Comparison of ENCODE assay signal across 28 cellular contexts in genomic region chr6:31630177-31630934, GRCh38. TPM values are rescaled to one million over a fixed set of nuclear protein-coding genes. Genes with fewer than 3 reads are reported as not detected.
DNase-seq lines count a peak whose midpoint lies in the region; ATAC-seq and TF ChIP-seq lines count a peak whose summit lies in the region.
"Had no signal": no experiment of that assay in that cellular context is flagged by ENCODE, and none has a peak within 500 bp of the region (broad histone marks: within the 10 kb centered on the region; RNA-seq: fewer than 3 reads in every experiment).

No MANE protein-coding gene starts in this region.

- peaks cover 6% of the 10 kb centered on the region for H3K4me1 Mint-ChIP-seq in activated naive CD8-positive, alpha-beta T cell treated with anti-CD3 and anti-CD28 coated beads for 36 hours
- peaks cover 3% of the 10 kb centered on the region for H3K4me1 Mint-ChIP-seq in activated naive CD8-positive, alpha-beta T cell treated with anti-CD3 and anti-CD28 coated beads, Interleukin-2, amount 50 U/mL, for 24 hours
- H3K4me1 Mint-ChIP-seq in stimulated activated memory B cell treated with anti-CD40 and anti-IgM and Interleukin-4, amounts not matched to agents 10 μg/mL and 1 μg/mL and 100 μg/mL, for 72 hours = peaks cover 6% of the 10 kb centered on the region
- H3K4me1 Mint-ChIP-seq: immature natural killer cell had no signal

- H3K36me3 Mint-ChIP-seq in activated naive CD8-positive, alpha-beta T cell treated with anti-CD3 and anti-CD28 coated beads for 36 hours = peaks cover 47% of the 10 kb centered on the region
- H3K36me3 Mint-ChIP-seq in activated naive CD8-positive, alpha-beta T cell treated with anti-CD3 and anti-CD28 coated beads, Interleukin-2, amount 50 U/mL, for 24 hours (ENCODE audit: low read depth) = peaks cover 68% of the 10 kb centered on the region
- H3K36me3 Mint-ChIP-seq in stimulated activated memory B cell treated with anti-CD40 and anti-IgM and Interleukin-4, amounts not matched to agents 10 μg/mL and 1 μg/mL and 100 μg/mL, for 72 hours = peaks cover 95% of the 10 kb centered on the region

- no peaks in the 10 kb centered on the region for H3K27me3 ChIP-seq in foreskin keratinocyte
- H3K27me3 ChIP-seq: esophagus squamous epithelium, gastrocnemius medialis, hepatocyte, ovary had no signal

- H3K4me1 ChIP-seq in foreskin keratinocyte = no peaks in the 10 kb centered on the region
- H3K4me1 ChIP-seq: esophagus squamous epithelium, gastrocnemius medialis had no signal

- no peak for ATAC-seq in activated naive CD8-positive, alpha-beta T cell treated with anti-CD3 and anti-CD28 coated beads, Interleukin-2, amount 50 U/mL, for 24 hours
- ATAC-seq in foreskin keratinocyte (peak; percentile 17), HG03342 (IDR thresholded peaks at IDR 0.05; ENCODE audit: unreplicated experiment) (no peak)
- no peak for ATAC-seq in stimulated activated memory B cell treated with anti-CD40 and anti-IgM and Interleukin-4, amounts not matched to agents 10 μg/mL and 1 μg/mL and 100 μg/mL, for 72 hours
- ATAC-seq: gastrocnemius medialis, left lobe of liver had no signal

- H3K27ac Mint-ChIP-seq in activated naive CD8-positive, alpha-beta T cell treated with anti-CD3 and anti-CD28 coated beads for 36 hours = peak overlapping the region; percentile 75
- H3K27ac Mint-ChIP-seq in activated naive CD8-positive, alpha-beta T cell treated with anti-CD3 and anti-CD28 coated beads, Interleukin-2, amount 50 U/mL, for 24 hours = no peak overlapping the region
- H3K27ac Mint-ChIP-seq in stimulated activated memory B cell treated with anti-CD40 and anti-IgM and Interleukin-4, amounts not matched to agents 10 μg/mL and 1 μg/mL and 100 μg/mL, for 72 hours = peak overlapping the region; percentile 25
- H3K27ac Mint-ChIP-seq: type B pancreatic cell had no signal

- H3K27ac ChIP-seq in foreskin keratinocyte = no peak overlapping the region
- H3K27ac ChIP-seq: coronary artery, esophagus squamous epithelium, gastrocnemius medialis, hepatocyte, ovary had no signal

- no peaks in the 10 kb centered on the region for H3K9me3 Mint-ChIP-seq in activated naive CD8-positive, alpha-beta T cell treated with anti-CD3 and anti-CD28 coated beads for 36 hours
- H3K9me3 Mint-ChIP-seq in activated naive CD8-positive, alpha-beta T cell treated with anti-CD3 and anti-CD28 coated beads, Interleukin-2, amount 50 U/mL, for 24 hours = no peaks in the 10 kb centered on the region
- H3K9me3 Mint-ChIP-seq in stimulated activated memory B cell treated with anti-CD40 and anti-IgM and Interleukin-4, amounts not matched to agents 10 μg/mL and 1 μg/mL and 100 μg/mL, for 72 hours = no peaks in the 10 kb centered on the region
- H3K9me3 Mint-ChIP-seq: immature natural killer cell, type B pancreatic cell had no signal

- no peak for TF ChIP-seq CTCF in foreskin keratinocyte (conservative IDR thresholded peaks at IDR 0.05)

- no peak for DNase-seq in activated naive CD8-positive, alpha-beta T cell treated with anti-CD3 and anti-CD28 coated beads for 36 hours
- no peak for DNase-seq in activated naive CD8-positive, alpha-beta T cell treated with anti-CD3 and anti-CD28 coated beads, Interleukin-2, amount 50 U/mL, for 24 hours
- DNase-seq in foreskin keratinocyte (peak in 1 of 2 donors; percentile 1), NCI-H748 treated with DMSO at 0.1 percent for 48 hours (lab: John Stamatoyannopoulos, UW) (no peak), GM03348 (ENCODE audit: low spot score) (no peak)
- DNase-seq: activated CD4-positive, CD25-positive, alpha-beta regulatory T cell treated with anti-CD3 and anti-CD28 coated beads, Interleukin-2, amount 50 U/mL, for 72 hours; activated naive CD4-positive, alpha-beta T cell; activated T-cell treated with anti-CD3 and anti-CD28 coated beads, Interleukin-2, amount 50 U/mL, for 1 hour; esophagus squamous epithelium; gastrocnemius medialis; immature natural killer cell; Karpas-422; NCI-H1417 treated with DMSO at 0.1 percent for 48 hours; NCI-H2081; NCI-H2227 treated with DMSO at 0.1 percent for 48 hours; ovary; RPMI8226; stimulated activated CD4-positive, alpha-beta T cell treated with anti-CD3 and anti-CD28 coated beads, Interleukin-2, amount 100 ng/mL, for 24 hours had no signal

- no peak overlapping the region for H3K4me3 Mint-ChIP-seq in activated naive CD8-positive, alpha-beta T cell treated with anti-CD3 and anti-CD28 coated beads for 36 hours
- no peak overlapping the region for H3K4me3 Mint-ChIP-seq in activated naive CD8-positive, alpha-beta T cell treated with anti-CD3 and anti-CD28 coated beads, Interleukin-2, amount 50 U/mL, for 24 hours
- no peak overlapping the region for H3K4me3 Mint-ChIP-seq in stimulated activated memory B cell treated with anti-CD40 and anti-IgM and Interleukin-4, amounts not matched to agents 10 μg/mL and 1 μg/mL and 100 μg/mL, for 72 hours
- H3K4me3 Mint-ChIP-seq: immature natural killer cell, type B pancreatic cell had no signal

- no peaks in the 10 kb centered on the region for H3K27me3 Mint-ChIP-seq in activated naive CD8-positive, alpha-beta T cell treated with anti-CD3 and anti-CD28 coated beads for 36 hours
- H3K27me3 Mint-ChIP-seq in activated naive CD8-positive, alpha-beta T cell treated with anti-CD3 and anti-CD28 coated beads, Interleukin-2, amount 50 U/mL, for 24 hours = no peaks in the 10 kb centered on the region
- no peaks in the 10 kb centered on the region for H3K27me3 Mint-ChIP-seq in stimulated activated memory B cell treated with anti-CD40 and anti-IgM and Interleukin-4, amounts not matched to agents 10 μg/mL and 1 μg/mL and 100 μg/mL, for 72 hours
- H3K27me3 Mint-ChIP-seq: type B pancreatic cell had no signal

TF ChIP-seq in PFSK-1, 5 proteins besides CTCF, POLR2A, EP300 and RAD21:
- TF ChIP-seq POLR2AphosphoS5 (IDR thresholded peaks at IDR 0.05; ENCODE audit: low read depth, low read length) = peak; percentile 41; the same call in 1 of the 2 replicates
- TF ChIP-seq TAF1 (IDR thresholded peaks at IDR 0.05; ENCODE audit: borderline replicate concordance, insufficient read depth, low read length) = no peak

RNA-seq across cellular contexts. Expression of gene PRRC2A, which starts 9.8 kb away (rescaled TPM):
- 100 to 1,000 TPM; 244 to 252 TPM for total RNA-seq in activated naive CD8-positive, alpha-beta T cell treated with anti-CD3 and anti-CD28 coated beads for 36 hours
- 271 TPM for polyA plus RNA-seq in PFSK-1 (2012; ENCODE audit: insufficient read length, low read depth)
- 116 and 126 TPM in 2 replicates for total RNA-seq in foreskin keratinocyte
- polyA plus RNA-seq in foreskin keratinocyte = 143 and 149 TPM in 2 replicates

RNA-seq across cellular contexts. Expression of gene AIF1, which starts 15.3 kb away (rescaled TPM):
- 100 to 1,000 TPM; 150 to 157 TPM for total RNA-seq in activated naive CD8-positive, alpha-beta T cell treated with anti-CD3 and anti-CD28 coated beads for 36 hours
- polyA plus RNA-seq in PFSK-1 (2012; ENCODE audit: insufficient read length, low read depth) = not detected
- total RNA-seq in foreskin keratinocyte = not detected in 2 replicates
- polyA plus RNA-seq in foreskin keratinocyte = not detected in 2 replicates
- total RNA-seq: SK-MEL-5, smooth muscle cell had no signal
- polyA plus RNA-seq: BJ, smooth muscle cell had no signal

RNA-seq across cellular contexts. Expression of gene BAG6, which starts 22.1 kb away (rescaled TPM):
- 100 to 1,000 TPM; 244 to 246 TPM for total RNA-seq in activated naive CD8-positive, alpha-beta T cell treated with anti-CD3 and anti-CD28 coated beads for 36 hours
- polyA plus RNA-seq in PFSK-1 (2012; ENCODE audit: insufficient read length, low read depth) = 777 TPM
- total RNA-seq in foreskin keratinocyte = 179 and 180 TPM in 2 replicates
- 181 and 185 TPM in 2 replicates for polyA plus RNA-seq in foreskin keratinocyte

RNA-seq across cellular contexts. Expression of gene APOM, which starts 25.3 kb away (rescaled TPM):
- 1 to 10 TPM; 5.1 to 5.7 TPM for total RNA-seq in activated naive CD8-positive, alpha-beta T cell treated with anti-CD3 and anti-CD28 coated beads for 36 hours
- polyA plus RNA-seq in PFSK-1 (2012; ENCODE audit: insufficient read length, low read depth) = 0.67 TPM
- total RNA-seq in foreskin keratinocyte = 0.88 and 1.3 TPM in 2 replicates
- polyA plus RNA-seq in foreskin keratinocyte = 2.7 and 3.0 TPM in 2 replicates

RNA-seq across cellular contexts. Expression of gene C6orf47, which starts 30.2 kb away (rescaled TPM):
- total RNA-seq in activated naive CD8-positive, alpha-beta T cell treated with anti-CD3 and anti-CD28 coated beads for 36 hours = 10 to 100 TPM; 10.8 to 11.1 TPM
- polyA plus RNA-seq in PFSK-1 (2012; ENCODE audit: insufficient read length, low read depth) = 14.8 TPM
- total RNA-seq in foreskin keratinocyte = 18.7 and 19.7 TPM in 2 replicates
- polyA plus RNA-seq in foreskin keratinocyte = 16.7 and 16.8 TPM in 2 replicates

Comparison
In these comparisons a context has a peak if more than half of its experiments do, and no peak if none do; other contexts are left out.
1. RNA of gene AIF1, which starts 15.3 kb away (total RNA-seq): 150 to 157 TPM in activated naive CD8-positive, alpha-beta T cell treated with anti-CD3 and anti-CD28 coated beads for 36 hours; not detected in foreskin keratinocyte; every median in the first group is over 100 times any median in the second.